ENCODE assay signal across 8 cellular contexts in the genomic region with DNA sequence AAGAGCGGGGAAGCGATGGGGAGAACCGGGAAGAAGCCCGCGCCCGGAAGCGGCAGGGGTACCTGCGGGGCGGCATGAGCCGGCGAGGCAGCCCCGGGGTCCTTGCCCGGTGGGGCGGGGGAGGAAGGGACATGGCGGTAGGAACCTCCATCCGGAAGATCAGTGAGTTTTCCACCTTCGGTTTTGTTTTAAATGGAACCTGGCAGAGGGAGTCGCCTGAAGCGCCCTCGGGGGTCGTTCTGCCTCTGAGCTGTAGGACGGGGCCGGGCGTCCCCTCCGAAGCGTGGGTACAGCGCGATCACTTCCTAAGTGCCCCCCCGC. TPM values are rescaled to one million over a fixed set of nuclear protein-coding genes. Genes with fewer than 3 reads are reported as not detected.
DNase-seq lines count a peak whose midpoint lies in the region; ATAC-seq and TF ChIP-seq lines count a peak whose summit lies in the region.

No MANE protein-coding gene starts in this region.

- H3K4me1 Mint-ChIP-seq in progenitor cell of endocrine pancreas (ENCODE audit: low read depth) = no peaks in the 10 kb centered on the region

- H3K4me3 ChIP-seq in Peyer's patch (peak overlapping the region; percentile 65 to 91 (median 74)), esophagus (ENCODE audit: low read depth in 1 of 2, low read length in 2 of 2) (peak overlapping the region; percentile 80 to 93)

- 0% methylated on average over 22 to 29 of the region's 29 CpGs for WGBS in esophagus, 2 donors

- H3K27ac ChIP-seq in Peyer's patch (peak overlapping the region; percentile 61 to 75 (median 71)), esophagus (ENCODE audit: low read depth in 2 of 2, low read length in 1 of 2) (peak overlapping the region; percentile 69 to 72)

- peaks cover 0 to 16% (median 7%) of the 10 kb centered on the region in 4 donors for H3K4me1 ChIP-seq in Peyer's patch
- peaks cover 5 to 7% of the 10 kb centered on the region in 2 donors for H3K4me1 ChIP-seq in esophagus (ENCODE audit: control insufficient read depth in 2 of 2, insufficient read depth in 2 of 2, low read length in 1 of 2)

- DNase-seq in GM10266 (ENCODE audit: extremely low spot score) = peak; percentile 63
- DNase-seq in Peyer's patch = no peak
- no peak for DNase-seq in progenitor cell of endocrine pancreas (ENCODE audit: low spot score, unreplicated experiment)
- DNase-seq in NCI-H2029 treated with DMSO at 0.1 percent for 48 hours (lab: John Stamatoyannopoulos, UW) = no peak
- no peak for DNase-seq in SIG-M5 treated with dmso at 0.1 percent for 504 hours (lab: John Stamatoyannopoulos, UW; ENCODE audit: unreplicated experiment)
- DNase-seq in posterior vena cava (ENCODE audit: low spot score) = no peak

- no peaks in the 10 kb centered on the region for H3K36me3 Mint-ChIP-seq in progenitor cell of endocrine pancreas (ENCODE audit: insufficient read depth)

- H3K36me3 ChIP-seq in Peyer's patch (no peaks in the 10 kb centered on the region), esophagus (ENCODE audit: control insufficient read depth in 2 of 2, insufficient read depth in 2 of 2, low read length in 1 of 2) (peaks cover 0 to 2% of the 10 kb centered on the region in 2 donors)

- H3K9me3 ChIP-seq in Peyer's patch (no peaks in the 10 kb centered on the region), esophagus (ENCODE audit: control insufficient read depth in 2 of 2, insufficient read depth in 1 of 2, low read depth in 1 of 2, low read length in 1 of 2) (no peaks in the 10 kb centered on the region)

- H3K27ac Mint-ChIP-seq in progenitor cell of endocrine pancreas = no peak overlapping the region

- peak; percentile 15 for ATAC-seq in GM21737 (IDR thresholded peaks at IDR 0.05; ENCODE audit: unreplicated experiment)

- no peaks in the 10 kb centered on the region for H3K9me3 Mint-ChIP-seq in progenitor cell of endocrine pancreas (ENCODE audit: low read depth)

- no peak for TF ChIP-seq POLR2A in Peyer's patch (IDR thresholded peaks at IDR 0.05)

- peak overlapping the region; percentile 76 for H3K4me3 Mint-ChIP-seq in progenitor cell of endocrine pancreas (ENCODE audit: low read depth)

- intact Hi-C loops in posterior vena cava (cut with DNase I) = no loop called here

- no peak for TF ChIP-seq CTCF in GM10266 (IDR thresholded peaks at IDR 0.05; ENCODE audit: control insufficient read depth, insufficient read depth, low read depth, missing control alignments)
- TF ChIP-seq CTCF in Peyer's patch (IDR thresholded peaks at IDR 0.05) = no peak
- no peak for TF ChIP-seq CTCF in progenitor cell of endocrine pancreas (IDR thresholded peaks at IDR 0.05; ENCODE audit: unreplicated experiment)

- H3K27me3 Mint-ChIP-seq in progenitor cell of endocrine pancreas = peaks cover 65% of the 10 kb centered on the region

- H3K27me3 ChIP-seq in Peyer's patch (peaks cover 0 to 7% of the 10 kb centered on the region in 2 donors), esophagus (ENCODE audit: control insufficient read depth in 1 of 2, insufficient read depth in 2 of 2, low read length in 2 of 2) (no peaks in the 10 kb centered on the region)

RNA-seq across cellular contexts. Expression of a gene that starts 0.5 kb away (rescaled TPM):
- total RNA-seq in Peyer's patch (100 to 1,000 TPM in 1 of 4 donors, 10 to 100 TPM in 3; 79.0 to 130 (median 87.9) TPM), progenitor cell of endocrine pancreas (4.8 and 7.3 TPM in 2 replicates), posterior vena cava (100 to 1,000 TPM; 109 to 216 TPM)
- 10 to 100 TPM; 43.9 to 66.9 TPM for polyA plus RNA-seq in esophagus
